In the genomic region with DNA sequence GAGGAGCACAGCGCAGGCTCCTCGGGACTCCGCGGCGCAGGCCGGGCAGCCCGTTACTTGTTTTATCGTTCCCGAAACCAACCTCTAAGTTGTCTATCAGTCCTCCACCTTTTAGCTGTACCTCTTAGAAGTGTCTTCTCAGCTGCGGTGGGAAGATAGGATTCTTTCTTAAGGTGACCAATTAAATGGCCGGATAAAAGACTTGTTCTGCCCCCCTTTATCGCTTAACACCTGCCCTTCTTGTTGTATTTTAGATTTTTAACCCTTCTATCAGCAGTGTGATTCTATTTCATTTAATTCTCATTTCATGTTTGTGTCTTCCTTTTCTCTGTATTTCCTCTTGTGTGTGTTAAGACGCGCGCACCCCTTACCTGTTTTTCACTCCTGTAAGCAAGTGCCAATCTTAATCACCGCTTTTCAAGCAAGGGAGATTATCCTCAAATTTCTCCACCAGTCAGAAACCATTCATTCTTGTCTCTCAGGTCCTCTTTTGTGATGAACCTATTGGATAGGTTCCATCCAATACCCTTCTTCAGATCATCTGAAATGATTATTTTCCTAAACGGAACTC, we compare ENCODE assay signal across 8 cellular contexts. TPM values are rescaled to one million over a fixed set of nuclear protein-coding genes. Genes with fewer than 3 reads are reported as not detected.
DNase-seq lines count a peak whose midpoint lies in the region; ATAC-seq and TF ChIP-seq lines count a peak whose summit lies in the region.

No MANE protein-coding gene starts in this region.

- no peaks in the 10 kb centered on the region for H3K27me3 Mint-ChIP-seq in activated B cell treated with CpG ODN at 0.5 μM for 24 hours
- H3K27me3 Mint-ChIP-seq in glutamatergic neuron (ENCODE audit: unreplicated experiment) = peaks cover 4% of the 10 kb centered on the region

- ATAC-seq in GM18868 (IDR thresholded peaks at IDR 0.05; ENCODE audit: unreplicated experiment) (peak; percentile 49), HG03280 (IDR thresholded peaks at IDR 0.05; ENCODE audit: unreplicated experiment) (peak; percentile 39), activated B cell treated with CpG ODN at 0.5 μM for 24 hours (ENCODE audit: low read depth) (peak; percentile 3)

- H3K4me1 Mint-ChIP-seq in activated B cell treated with CpG ODN at 0.5 μM for 24 hours (peaks cover 45% of the 10 kb centered on the region), glutamatergic neuron (ENCODE audit: low read depth, unreplicated experiment) (peaks cover 6% of the 10 kb centered on the region)

- intact Hi-C loops in activated B cell treated with CpG ODN at 0.5 μM for 24 hours (cut with micrococcal nuclease) = loop anchor here (1.0 to 5.0 kb wide), 9 partner anchors 12 to 1730 kb away; a partner anchor contains a TSS

- no peaks in the 10 kb centered on the region for H3K27me3 ChIP-seq in BE2C

- H3K36me3 Mint-ChIP-seq in activated B cell treated with CpG ODN at 0.5 μM for 24 hours (ENCODE audit: low read depth) (peaks cover 13% of the 10 kb centered on the region), glutamatergic neuron (ENCODE audit: unreplicated experiment) (no peaks in the 10 kb centered on the region)

- peak overlapping the region; percentile 96 for H3K4me3 Mint-ChIP-seq in activated B cell treated with CpG ODN at 0.5 μM for 24 hours
- peak overlapping the region; percentile 89 for H3K4me3 Mint-ChIP-seq in glutamatergic neuron (ENCODE audit: unreplicated experiment)

- TF ChIP-seq CTCF in BE2C (IDR thresholded peaks at IDR 0.05; ENCODE audit: low read depth, low read length) (no peak), activated B cell treated with CpG ODN at 0.5 μM for 24 hours (IDR thresholded peaks at IDR 0.05) (no peak), glutamatergic neuron (IDR thresholded peaks at IDR 0.05; ENCODE audit: partially characterized antibody, unreplicated experiment) (no peak)

- H3K4me1 ChIP-seq in BE2C = no peaks in the 10 kb centered on the region; the same call in 1 of the 2 replicates

- H3K27ac Mint-ChIP-seq in activated B cell treated with CpG ODN at 0.5 μM for 24 hours (peak overlapping the region; percentile 99), glutamatergic neuron (ENCODE audit: unreplicated experiment) (peak overlapping the region; percentile 45)

- H3K36me3 ChIP-seq in BE2C = no peaks in the 10 kb centered on the region; the same call in 1 of the 2 replicates

- H3K4me3 ChIP-seq in BE2C (ENCODE audit: low read depth, low read length) = peak overlapping the region; percentile 87

- no peaks in the 10 kb centered on the region for H3K9me3 ChIP-seq in BE2C

- no peak for DNase-seq in BE2C
- no peak for DNase-seq in activated B cell treated with CpG ODN at 0.5 μM for 24 hours
- DNase-seq in glutamatergic neuron = no peak
- peak; percentile 10 for DNase-seq in stimulated activated CD4-positive, alpha-beta T cell treated with anti-CD3 and anti-CD28 coated beads, Interleukin-4, amount 100 ng/mL, for 24 hours
- DNase-seq in NCI-H128 (lab: John Stamatoyannopoulos, UW; ENCODE audit: unreplicated experiment) = no peak
- no peak for DNase-seq in HuH-7.5 (ENCODE audit: low spot score)

- no peaks in the 10 kb centered on the region for H3K9me3 Mint-ChIP-seq in activated B cell treated with CpG ODN at 0.5 μM for 24 hours
- peaks cover 4% of the 10 kb centered on the region for H3K9me3 Mint-ChIP-seq in glutamatergic neuron (ENCODE audit: unreplicated experiment)

- POLR2A ChIA-PET in activated B cell treated with CpG ODN at 0.5 μM for 24 hours (lab: Charles Lee) = interaction anchor here (0.7 to 3.3 kb wide), 9 partner anchors 13 to 1787 kb away, joined by 3 to 32 read pairs (median 5); a partner anchor contains a TSS

- CTCF ChIA-PET in activated B cell treated with CpG ODN at 0.5 μM for 24 hours (lab: Charles Lee) = interaction anchor here (0.9 to 2.0 kb wide), 4 partner anchors 15 to 30 kb away, joined by 4 to 12 read pairs (median 6); a partner anchor contains a TSS

RNA-seq across cellular contexts. Expression of a gene that starts 0.3 kb away (rescaled TPM):
- 23.6 TPM for polyA plus RNA-seq in BE2C (2012; ENCODE audit: insufficient read depth, insufficient read length, low read depth)
- total RNA-seq in activated B cell treated with CpG ODN at 0.5 μM for 24 hours (31.3 and 33.4 TPM in 2 replicates), glutamatergic neuron (ENCODE audit: unreplicated experiment) (14.4 TPM)

RNA-seq across cellular contexts. Expression of a gene that starts 22.8 kb away (rescaled TPM):
- polyA plus RNA-seq in BE2C (2012; ENCODE audit: insufficient read depth, insufficient read length, low read depth) = 6.6 TPM
- 5.1 and 6.5 TPM in 2 replicates for total RNA-seq in activated B cell treated with CpG ODN at 0.5 μM for 24 hours
- total RNA-seq in glutamatergic neuron (ENCODE audit: unreplicated experiment) = 19.6 TPM

RNA-seq across cellular contexts. Expression of a gene that starts 57.4 kb away (rescaled TPM):
- 0.68 TPM for polyA plus RNA-seq in BE2C (2012; ENCODE audit: insufficient read depth, insufficient read length, low read depth)
- total RNA-seq in activated B cell treated with CpG ODN at 0.5 μM for 24 hours (1.2 and 2.5 TPM in 2 replicates), glutamatergic neuron (ENCODE audit: unreplicated experiment) (3.1 TPM)
